Comparison of ENCODE assay signal across 18 cellular contexts in genomic region chr14:48936881-48937280, GRCh38.
DNase-seq lines count a peak whose midpoint lies in the region; ATAC-seq and TF ChIP-seq lines count a peak whose summit lies in the region.
"Had no signal": no experiment of that assay in that cellular context is flagged by ENCODE, and none has a peak within 500 bp of the region (broad histone marks: within the 10 kb centered on the region; RNA-seq: fewer than 3 reads in every experiment).

No MANE protein-coding gene starts in this region.

- no peak overlapping the region for H3K23ac ChIP-seq in neuronal stem cell (ENCODE audit: low read depth, low read length, poor library complexity)

- POLR2A ChIA-PET in A673 (lab: Charles Lee; ENCODE audit: low non-redundant PET) = no interaction called here

- no peak overlapping the region for H4K8ac ChIP-seq in neuronal stem cell (ENCODE audit: low read depth, low read length)

- in situ Hi-C loops in astrocyte of the spinal cord (cut with HindIII; ENCODE audit: low sequenced_read_pairs) = no loop called here

- no peak overlapping the region for H3K14ac ChIP-seq in neuronal stem cell (ENCODE audit: low read length)

- CTCF ChIA-PET in A673 (lab: Charles Lee) = interaction anchor here (0.6 kb wide), 1 partner anchor 236 kb away, joined by 4 read pairs; no protein-coding TSS in a partner anchor

- TF ChIP-seq CTCF in A673 (conservative IDR thresholded peaks at IDR 0.05; ENCODE audit: low read depth, low read length) = no peak
- no peak for TF ChIP-seq CTCF in Loucy (conservative IDR thresholded peaks at IDR 0.05; ENCODE audit: low read length)
- TF ChIP-seq CTCF in astrocyte of the spinal cord (IDR thresholded peaks at IDR 0.05; ENCODE audit: low read depth, low read length) = no peak

- H3K4me2 ChIP-seq in Loucy (ENCODE audit: low read depth, low read length, poor library complexity, severe bottlenecking) (no peak overlapping the region), neuronal stem cell (ENCODE audit: insufficient read depth, low read length, poor library complexity, severe bottlenecking) (no peak overlapping the region)
- H3K4me2 ChIP-seq: A549, KMS-11 had no signal

- no peaks in the 10 kb centered on the region for H4K20me1 ChIP-seq in Loucy (ENCODE audit: insufficient read depth, low read length, poor library complexity, severe bottlenecking)

- no peak overlapping the region for H2BK5ac ChIP-seq in neuronal stem cell (ENCODE audit: low read length)

- no peaks in the 10 kb centered on the region for H3K9me2 ChIP-seq in Loucy (replicated peaks; ENCODE audit: low read depth, low read length)

- H3K27ac ChIP-seq in A673 (ENCODE audit: low read depth, low read length, poor library complexity, severe bottlenecking) = peak overlapping the region; percentile 49
- H3K27ac ChIP-seq in neuronal stem cell (replicated peaks; ENCODE audit: low read length) = peak overlapping the region; percentile 46
- H3K27ac ChIP-seq: A549, KMS-11 had no signal

- no TSS peak for BruUV-seq in A673 (replicated peaks; lab: Mats Ljungman, UMichigan)

- H2BK12ac ChIP-seq in neuronal stem cell (ENCODE audit: low read length) = no peak overlapping the region

- no peaks in the 10 kb centered on the region for H3K9me3 ChIP-seq in A673 (ENCODE audit: low read depth, low read length, poor library complexity, severe bottlenecking)
- no peaks in the 10 kb centered on the region for H3K9me3 ChIP-seq in Loucy (ENCODE audit: insufficient read depth, low read depth, low read length)
- no peaks in the 10 kb centered on the region for H3K9me3 ChIP-seq in neuronal stem cell (replicated peaks in 1 of 2; ENCODE audit: control insufficient read depth in 2 of 2, insufficient read depth in 1 of 2, low read depth in 1 of 2, low read length in 2 of 2)
- H3K9me3 ChIP-seq: A549 had no signal

- H3K18ac ChIP-seq in neuronal stem cell (ENCODE audit: low read length) = no peak overlapping the region

- H3K36me3 ChIP-seq in A673 (ENCODE audit: insufficient read depth, low read length, poor library complexity, severe bottlenecking) (no peaks in the 10 kb centered on the region), Loucy (ENCODE audit: insufficient read depth, low read length) (no peaks in the 10 kb centered on the region), neuronal stem cell (replicated peaks in 1 of 2; ENCODE audit: control insufficient read depth in 2 of 2, insufficient read depth in 2 of 2, low read length in 2 of 2) (no peaks in the 10 kb centered on the region)

- H2AK5ac ChIP-seq in neuronal stem cell (ENCODE audit: low read depth, low read length) = no peak overlapping the region

- H4K91ac ChIP-seq in neuronal stem cell (ENCODE audit: low read depth, low read length, poor library complexity) = no peak overlapping the region

- ATAC-seq in GM21723 (IDR thresholded peaks at IDR 0.05; ENCODE audit: unreplicated experiment) = no peak
- ATAC-seq: A549, Panc1 had no signal

- H3K4ac ChIP-seq in neuronal stem cell (ENCODE audit: low read length) = no peak overlapping the region

- H3K27me3 ChIP-seq in A673 (replicated peaks; ENCODE audit: insufficient read depth, low read depth, low read length, poor library complexity) (no peaks in the 10 kb centered on the region), Loucy (ENCODE audit: insufficient read depth, low read length, poor library complexity, severe bottlenecking) (no peaks in the 10 kb centered on the region), neuronal stem cell (ENCODE audit: control insufficient read depth in 3 of 3, insufficient read depth in 3 of 3, low read depth in 1 of 3, low read length in 3 of 3) (no peaks in the 10 kb centered on the region)

- no peaks in the 10 kb centered on the region for H3K79me1 ChIP-seq in neuronal stem cell (ENCODE audit: low read depth, low read length)

- intact Hi-C loops in A673 (cut with micrococcal nuclease; ENCODE audit: unreplicated experiment) = no loop called here

- H2AFZ ChIP-seq in Loucy (ENCODE audit: low read length) (0 out of 2 replicates have a peak overlapping the region, but pooled peaks have one; percentile 46), neuronal stem cell (ENCODE audit: low read length) (no peak overlapping the region)

- no peak overlapping the region for H3K4me3 ChIP-seq in A673 (ENCODE audit: low read depth, low read length, poor library complexity, severe bottlenecking)
- H3K4me3 ChIP-seq in Loucy (ENCODE audit: low read length, poor library complexity, severe bottlenecking) = no peak overlapping the region
- H3K4me3 ChIP-seq in astrocyte of the spinal cord (ENCODE audit: low read depth, low read length) = no peak overlapping the region
- no peak overlapping the region for H3K4me3 ChIP-seq in neuronal stem cell (ENCODE audit: low read length in 2 of 2)
- H3K4me3 ChIP-seq: A549 had no signal

- H3K4me1 ChIP-seq in A673 (ENCODE audit: insufficient read depth, low read length, poor library complexity, severe bottlenecking) (peaks cover 9% of the 10 kb centered on the region), Loucy (ENCODE audit: insufficient read depth, low read length, poor library complexity, severe bottlenecking) (no peaks in the 10 kb centered on the region), neuronal stem cell (ENCODE audit: control insufficient read depth in 2 of 2, insufficient read depth in 1 of 2, low read depth in 1 of 2, low read length in 2 of 2) (peaks cover 0 to 2% of the 10 kb centered on the region in 2 donors)
- H3K4me1 ChIP-seq: A549 had no signal

- H3K79me2 ChIP-seq in Loucy (ENCODE audit: insufficient read depth, low read length) = no peaks in the 10 kb centered on the region

- H3F3A ChIP-seq in Loucy (ENCODE audit: low read depth) = no peaks in the 10 kb centered on the region

- H2BK15ac ChIP-seq in neuronal stem cell (ENCODE audit: low read length) = no peak overlapping the region

- DNase-seq in A673 (ENCODE audit: low spot score) (peak; percentile 49), astrocyte of the spinal cord (ENCODE audit: low read depth, low spot score) (peak; percentile 31), neuronal stem cell (ENCODE audit: low spot score) (no peak), SHP77 (lab: John Stamatoyannopoulos, UW) (no peak), activated gamma-delta T cell treated with Interleukin-2 at 50 U/mL for 16 hours (no peak), NCI-H82 treated with DMSO at 0.1 percent for 48 hours (lab: John Stamatoyannopoulos, UW; ENCODE audit: unreplicated experiment) (no peak)
- DNase-seq: CD4-positive, alpha-beta T cell; DMS79 treated with DMSO at 0.1 percent for 48 hours; GDM1; MM.1S; NCI-H1105; NCI-H187; Right ventricle myocardium superior had no signal

- no peak overlapping the region for H2BK120ac ChIP-seq in neuronal stem cell (ENCODE audit: low read depth, low read length)

- H3K9ac ChIP-seq in Loucy (ENCODE audit: low read depth, low read length, poor library complexity, severe bottlenecking) = no peak overlapping the region
- H3K9ac ChIP-seq in neuronal stem cell (ENCODE audit: low read depth, low read length, poor library complexity) = no peak overlapping the region
- H3K9ac ChIP-seq: KMS-11 had no signal

Comparison
In these comparisons a context has a peak if more than half of its experiments do, and no peak if none do; other contexts are left out.
1. DNase-seq: peak in A673 (single experiment) and astrocyte of the spinal cord (single experiment); none in neuronal stem cell (single experiment), SHP77 (0 of 2), activated gamma-delta T cell treated with Interleukin-2 at 50 U/mL for 16 hours (single experiment) and NCI-H82 treated with DMSO at 0.1 percent for 48 hours (single experiment).